Comparison of ENCODE assay signal across 18 cellular contexts in genomic region chr12:129310346-129310745, GRCh38.
DNase-seq lines count a peak whose midpoint lies in the region; ATAC-seq and TF ChIP-seq lines count a peak whose summit lies in the region.
"Had no signal": no experiment of that assay in that cellular context is flagged by ENCODE, and none has a peak within 500 bp of the region (broad histone marks: within the 10 kb centered on the region; RNA-seq: fewer than 3 reads in every experiment).

No MANE protein-coding gene starts in this region.

- DNase-seq in NCI-H2107 treated with DMSO at 0.1 percent for 48 hours (lab: John Stamatoyannopoulos, UW; ENCODE audit: unreplicated experiment) (peak; percentile 26), NCI-H2107 (lab: John Stamatoyannopoulos, UW) (no peak), SK-MEL-5 (ENCODE audit: low read depth, low spot score) (peak; percentile 30), lower lobe of right lung (no peak), upper lobe of right lung (no peak), coronary artery (ENCODE audit: low spot score) (no peak)
- no peak for DNase-seq in stimulated activated CD4-positive, alpha-beta T cell treated with anti-CD3 and anti-CD28 coated beads, Interleukin-15, amount 100 ng/mL, for 24 hours
- DNase-seq: AML-193; CD4-positive, alpha-beta T cell; DMS153; DMS79; GF-D8; H9 had no signal

- no peak for TF ChIP-seq CTCF in lower lobe of right lung (IDR thresholded peaks at IDR 0.05)
- no peak for TF ChIP-seq CTCF in upper lobe of right lung (IDR thresholded peaks at IDR 0.05)
- no peak for TF ChIP-seq CTCF in coronary artery (IDR thresholded peaks at IDR 0.05)

- no peaks in the 10 kb centered on the region for H3K27me3 ChIP-seq in lower lobe of right lung (ENCODE audit: low read depth)
- no peaks in the 10 kb centered on the region for H3K27me3 ChIP-seq in upper lobe of right lung

- ATAC-seq in lower lobe of right lung, result peak; percentile 81 to 88
- peak; percentile 87 for ATAC-seq in upper lobe of right lung
- no peak for ATAC-seq in HG02588 (IDR thresholded peaks at IDR 0.05; ENCODE audit: unreplicated experiment)
- ATAC-seq: A549, GM23338 had no signal

- intact Hi-C loops in lower lobe of right lung (cut with DNase I) (no loop called here), upper lobe of right lung (cut with DNase I) (no loop called here)

- in situ Hi-C loops in SK-MEL-5 (cut with HindIII; ENCODE audit: low pct_unique_long_range_greater_than_20kb, low sequenced_read_pairs), result no loop called here

- H3K4me1 ChIP-seq in lower lobe of right lung (no peaks in the 10 kb centered on the region), upper lobe of right lung (no peaks in the 10 kb centered on the region)
- H3K4me1 ChIP-seq: A549 had no signal

- no peaks in the 10 kb centered on the region for H3K36me3 ChIP-seq in lower lobe of right lung
- H3K36me3 ChIP-seq in upper lobe of right lung, result no peaks in the 10 kb centered on the region

- no peak overlapping the region for H3K4me3 ChIP-seq in lower lobe of right lung
- H3K4me3 ChIP-seq in upper lobe of right lung, result no peak overlapping the region
- no peak overlapping the region for H3K4me3 ChIP-seq in coronary artery
- H3K4me3 ChIP-seq: A549, GM23338 had no signal

- H3K9me3 ChIP-seq in lower lobe of right lung, result no peaks in the 10 kb centered on the region
- H3K9me3 ChIP-seq in upper lobe of right lung, result no peaks in the 10 kb centered on the region
- H3K9me3 ChIP-seq: A549 had no signal

- H3K27ac ChIP-seq in lower lobe of right lung, result no peak overlapping the region
- H3K27ac ChIP-seq in upper lobe of right lung, result no peak overlapping the region
- no peak overlapping the region for H3K27ac ChIP-seq in coronary artery
- H3K27ac ChIP-seq: 22Rv1, A549, C4-2B had no signal

Comparison
In these comparisons a context has a peak if more than half of its experiments do, and no peak if none do; other contexts are left out.
1. DNase-seq: peak in NCI-H2107 treated with DMSO at 0.1 percent for 48 hours (single experiment) and SK-MEL-5 (single experiment); none in NCI-H2107 (single experiment), lower lobe of right lung (single experiment), upper lobe of right lung (single experiment), stimulated activated CD4-positive, alpha-beta T cell treated with anti-CD3 and anti-CD28 coated beads, Interleukin-15, amount 100 ng/mL, for 24 hours (single experiment) and coronary artery (single experiment).